2 cellular contexts compared by ENCODE assay signal in the genomic region with DNA sequence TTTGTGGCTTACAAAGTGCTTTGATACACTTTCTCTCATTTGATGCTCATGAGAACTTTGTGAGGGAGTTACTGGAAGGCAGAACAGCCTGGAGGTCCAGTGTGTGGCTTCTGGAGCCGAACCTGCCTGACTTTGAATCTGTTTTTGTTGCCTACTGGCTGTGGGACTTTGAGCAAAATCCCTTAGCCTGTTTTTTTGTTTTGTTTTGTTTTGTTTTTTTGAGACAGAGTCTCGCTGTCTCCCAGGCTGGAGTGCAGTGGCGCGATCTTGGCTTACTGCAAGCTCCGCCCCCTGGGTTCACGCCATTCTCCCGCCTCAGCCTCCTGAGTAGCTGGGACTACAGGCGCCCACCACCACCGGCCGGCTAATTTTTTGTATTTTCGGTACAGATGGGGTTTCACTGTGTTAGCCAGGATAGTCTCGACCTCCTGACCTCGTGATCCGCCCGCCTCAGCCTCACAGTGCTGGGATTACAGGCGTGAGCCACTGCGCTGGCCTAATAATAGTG.
A peak's percentile ranks its signal among the peaks of the same experiment; 100 is the strongest.
TF ChIP-seq lines count a peak whose summit lies in the region.
"Not testable (repeated sequence)": the region's sequence is repeated elsewhere in the genome, so short reads cannot be mapped to it uniquely, and the experiment has no call there.

No MANE protein-coding gene starts in this region.

TF ChIP-seq in K562, 482 proteins besides CTCF, POLR2A, EP300 and RAD21:
- TF ChIP-seq, protein P1, sequence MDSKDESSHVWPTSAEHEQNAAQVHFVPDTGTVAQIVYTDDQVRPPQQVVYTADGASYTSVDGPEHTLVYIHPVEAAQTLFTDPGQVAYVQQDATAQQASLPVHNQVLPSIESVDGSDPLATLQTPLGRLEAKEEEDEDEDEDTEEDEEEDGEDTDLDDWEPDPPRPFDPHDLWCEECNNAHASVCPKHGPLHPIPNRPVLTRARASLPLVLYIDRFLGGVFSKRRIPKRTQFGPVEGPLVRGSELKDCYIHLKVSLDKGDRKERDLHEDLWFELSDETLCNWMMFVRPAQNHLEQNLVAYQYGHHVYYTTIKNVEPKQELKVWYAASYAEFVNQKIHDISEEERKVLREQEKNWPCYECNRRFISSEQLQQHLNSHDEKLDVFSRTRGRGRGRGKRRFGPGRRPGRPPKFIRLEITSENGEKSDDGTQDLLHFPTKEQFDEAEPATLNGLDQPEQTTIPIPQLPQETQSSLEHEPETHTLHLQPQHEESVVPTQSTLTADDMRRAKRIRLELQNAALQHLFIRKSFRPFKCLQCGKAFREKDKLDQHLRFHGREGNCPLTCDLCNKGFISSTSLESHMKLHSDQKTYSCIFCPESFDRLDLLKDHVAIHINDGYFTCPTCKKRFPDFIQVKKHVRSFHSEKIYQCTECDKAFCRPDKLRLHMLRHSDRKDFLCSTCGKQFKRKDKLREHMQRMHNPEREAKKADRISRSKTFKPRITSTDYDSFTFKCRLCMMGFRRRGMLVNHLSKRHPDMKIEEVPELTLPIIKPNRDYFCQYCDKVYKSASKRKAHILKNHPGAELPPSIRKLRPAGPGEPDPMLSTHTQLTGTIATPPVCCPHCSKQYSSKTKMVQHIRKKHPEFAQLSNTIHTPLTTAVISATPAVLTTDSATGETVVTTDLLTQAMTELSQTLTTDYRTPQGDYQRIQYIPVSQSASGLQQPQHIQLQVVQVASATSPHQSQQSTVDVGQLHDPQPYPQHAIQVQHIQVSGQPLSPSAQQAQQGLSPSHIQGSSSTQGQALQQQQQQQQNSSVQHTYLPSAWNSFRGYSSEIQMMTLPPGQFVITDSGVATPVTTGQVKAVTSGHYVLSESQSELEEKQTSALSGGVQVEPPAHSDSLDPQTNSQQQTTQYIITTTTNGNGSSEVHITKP (IDR thresholded peaks at IDR 0.05; ENCODE audit: partially characterized antibody), result peak; percentile 51

TF ChIP-seq in HepG2, 621 proteins besides CTCF, POLR2A, EP300 and RAD21 (continues in another document):
- TF ChIP-seq, protein P2, sequence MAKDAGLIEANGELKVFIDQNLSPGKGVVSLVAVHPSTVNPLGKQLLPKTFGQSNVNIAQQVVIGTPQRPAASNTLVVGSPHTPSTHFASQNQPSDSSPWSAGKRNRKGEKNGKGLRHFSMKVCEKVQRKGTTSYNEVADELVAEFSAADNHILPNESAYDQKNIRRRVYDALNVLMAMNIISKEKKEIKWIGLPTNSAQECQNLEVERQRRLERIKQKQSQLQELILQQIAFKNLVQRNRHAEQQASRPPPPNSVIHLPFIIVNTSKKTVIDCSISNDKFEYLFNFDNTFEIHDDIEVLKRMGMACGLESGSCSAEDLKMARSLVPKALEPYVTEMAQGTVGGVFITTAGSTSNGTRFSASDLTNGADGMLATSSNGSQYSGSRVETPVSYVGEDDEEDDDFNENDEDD (CRISPR knock-in tag; IDR thresholded peaks at IDR 0.05; ENCODE audit: borderline replicate concordance), result peak; percentile 37; the same call in 1 of the 2 replicates
- TF ChIP-seq, protein P3, sequence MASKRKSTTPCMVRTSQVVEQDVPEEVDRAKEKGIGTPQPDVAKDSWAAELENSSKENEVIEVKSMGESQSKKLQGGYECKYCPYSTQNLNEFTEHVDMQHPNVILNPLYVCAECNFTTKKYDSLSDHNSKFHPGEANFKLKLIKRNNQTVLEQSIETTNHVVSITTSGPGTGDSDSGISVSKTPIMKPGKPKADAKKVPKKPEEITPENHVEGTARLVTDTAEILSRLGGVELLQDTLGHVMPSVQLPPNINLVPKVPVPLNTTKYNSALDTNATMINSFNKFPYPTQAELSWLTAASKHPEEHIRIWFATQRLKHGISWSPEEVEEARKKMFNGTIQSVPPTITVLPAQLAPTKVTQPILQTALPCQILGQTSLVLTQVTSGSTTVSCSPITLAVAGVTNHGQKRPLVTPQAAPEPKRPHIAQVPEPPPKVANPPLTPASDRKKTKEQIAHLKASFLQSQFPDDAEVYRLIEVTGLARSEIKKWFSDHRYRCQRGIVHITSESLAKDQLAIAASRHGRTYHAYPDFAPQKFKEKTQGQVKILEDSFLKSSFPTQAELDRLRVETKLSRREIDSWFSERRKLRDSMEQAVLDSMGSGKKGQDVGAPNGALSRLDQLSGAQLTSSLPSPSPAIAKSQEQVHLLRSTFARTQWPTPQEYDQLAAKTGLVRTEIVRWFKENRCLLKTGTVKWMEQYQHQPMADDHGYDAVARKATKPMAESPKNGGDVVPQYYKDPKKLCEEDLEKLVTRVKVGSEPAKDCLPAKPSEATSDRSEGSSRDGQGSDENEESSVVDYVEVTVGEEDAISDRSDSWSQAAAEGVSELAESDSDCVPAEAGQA (IDR thresholded peaks at IDR 0.05; ENCODE audit: low read depth), result 0 out of 2 replicates have a peak, but pooled peaks have one; percentile 12
- TF ChIP-seq, protein P3 (CRISPR knock-in tag; IDR thresholded peaks at IDR 0.05; ENCODE audit: borderline replicate concordance), result not testable (repeated sequence)
- TF ChIP-seq, protein P4, sequence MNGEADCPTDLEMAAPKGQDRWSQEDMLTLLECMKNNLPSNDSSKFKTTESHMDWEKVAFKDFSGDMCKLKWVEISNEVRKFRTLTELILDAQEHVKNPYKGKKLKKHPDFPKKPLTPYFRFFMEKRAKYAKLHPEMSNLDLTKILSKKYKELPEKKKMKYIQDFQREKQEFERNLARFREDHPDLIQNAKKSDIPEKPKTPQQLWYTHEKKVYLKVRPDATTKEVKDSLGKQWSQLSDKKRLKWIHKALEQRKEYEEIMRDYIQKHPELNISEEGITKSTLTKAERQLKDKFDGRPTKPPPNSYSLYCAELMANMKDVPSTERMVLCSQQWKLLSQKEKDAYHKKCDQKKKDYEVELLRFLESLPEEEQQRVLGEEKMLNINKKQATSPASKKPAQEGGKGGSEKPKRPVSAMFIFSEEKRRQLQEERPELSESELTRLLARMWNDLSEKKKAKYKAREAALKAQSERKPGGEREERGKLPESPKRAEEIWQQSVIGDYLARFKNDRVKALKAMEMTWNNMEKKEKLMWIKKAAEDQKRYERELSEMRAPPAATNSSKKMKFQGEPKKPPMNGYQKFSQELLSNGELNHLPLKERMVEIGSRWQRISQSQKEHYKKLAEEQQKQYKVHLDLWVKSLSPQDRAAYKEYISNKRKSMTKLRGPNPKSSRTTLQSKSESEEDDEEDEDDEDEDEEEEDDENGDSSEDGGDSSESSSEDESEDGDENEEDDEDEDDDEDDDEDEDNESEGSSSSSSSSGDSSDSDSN (CRISPR knock-in tag; IDR thresholded peaks at IDR 0.05), result 0 out of 2 replicates have a peak, but pooled peaks have one; percentile 26
- TF ChIP-seq ZMYM3 (CRISPR knock-in tag; IDR thresholded peaks at IDR 0.05) (peak; percentile 71; the same call in 1 of the 2 replicates), PITX1 (CRISPR knock-in tag; IDR thresholded peaks at IDR 0.05) (0 out of 2 replicates have a peak, but pooled peaks have one; percentile 16), KDM5B (CRISPR knock-in tag; IDR thresholded peaks at IDR 0.05; ENCODE audit: borderline replicate concordance) (0 out of 2 replicates have a peak, but pooled peaks have one; percentile 5), SNAI1 (CRISPR knock-in tag; IDR thresholded peaks at IDR 0.05; ENCODE audit: borderline replicate concordance) (0 out of 2 replicates have a peak, but pooled peaks have one; percentile 45), ZNF713 (CRISPR knock-in tag; IDR thresholded peaks at IDR 0.05) (0 out of 2 replicates have a peak, but pooled peaks have one; percentile 17), ZNF816 (CRISPR knock-in tag; IDR thresholded peaks at IDR 0.05; ENCODE audit: borderline replicate concordance) (peak; percentile 81; the same call in 1 of the 2 replicates)
- TF ChIP-seq, protein P5, sequence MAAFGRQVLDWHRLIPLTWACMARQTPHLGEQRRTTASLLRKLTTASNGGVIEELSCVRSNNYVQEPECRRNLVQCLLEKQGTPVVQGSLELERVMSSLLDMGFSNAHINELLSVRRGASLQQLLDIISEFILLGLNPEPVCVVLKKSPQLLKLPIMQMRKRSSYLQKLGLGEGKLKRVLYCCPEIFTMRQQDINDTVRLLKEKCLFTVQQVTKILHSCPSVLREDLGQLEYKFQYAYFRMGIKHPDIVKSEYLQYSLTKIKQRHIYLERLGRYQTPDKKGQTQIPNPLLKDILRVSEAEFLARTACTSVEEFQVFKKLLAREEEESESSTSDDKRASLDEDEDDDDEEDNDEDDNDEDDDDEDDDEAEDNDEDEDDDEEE (CRISPR knock-in tag; IDR thresholded peaks at IDR 0.05), result 0 out of 2 replicates have a peak, but pooled peaks have one; percentile 3
- TF ChIP-seq, protein P6, sequence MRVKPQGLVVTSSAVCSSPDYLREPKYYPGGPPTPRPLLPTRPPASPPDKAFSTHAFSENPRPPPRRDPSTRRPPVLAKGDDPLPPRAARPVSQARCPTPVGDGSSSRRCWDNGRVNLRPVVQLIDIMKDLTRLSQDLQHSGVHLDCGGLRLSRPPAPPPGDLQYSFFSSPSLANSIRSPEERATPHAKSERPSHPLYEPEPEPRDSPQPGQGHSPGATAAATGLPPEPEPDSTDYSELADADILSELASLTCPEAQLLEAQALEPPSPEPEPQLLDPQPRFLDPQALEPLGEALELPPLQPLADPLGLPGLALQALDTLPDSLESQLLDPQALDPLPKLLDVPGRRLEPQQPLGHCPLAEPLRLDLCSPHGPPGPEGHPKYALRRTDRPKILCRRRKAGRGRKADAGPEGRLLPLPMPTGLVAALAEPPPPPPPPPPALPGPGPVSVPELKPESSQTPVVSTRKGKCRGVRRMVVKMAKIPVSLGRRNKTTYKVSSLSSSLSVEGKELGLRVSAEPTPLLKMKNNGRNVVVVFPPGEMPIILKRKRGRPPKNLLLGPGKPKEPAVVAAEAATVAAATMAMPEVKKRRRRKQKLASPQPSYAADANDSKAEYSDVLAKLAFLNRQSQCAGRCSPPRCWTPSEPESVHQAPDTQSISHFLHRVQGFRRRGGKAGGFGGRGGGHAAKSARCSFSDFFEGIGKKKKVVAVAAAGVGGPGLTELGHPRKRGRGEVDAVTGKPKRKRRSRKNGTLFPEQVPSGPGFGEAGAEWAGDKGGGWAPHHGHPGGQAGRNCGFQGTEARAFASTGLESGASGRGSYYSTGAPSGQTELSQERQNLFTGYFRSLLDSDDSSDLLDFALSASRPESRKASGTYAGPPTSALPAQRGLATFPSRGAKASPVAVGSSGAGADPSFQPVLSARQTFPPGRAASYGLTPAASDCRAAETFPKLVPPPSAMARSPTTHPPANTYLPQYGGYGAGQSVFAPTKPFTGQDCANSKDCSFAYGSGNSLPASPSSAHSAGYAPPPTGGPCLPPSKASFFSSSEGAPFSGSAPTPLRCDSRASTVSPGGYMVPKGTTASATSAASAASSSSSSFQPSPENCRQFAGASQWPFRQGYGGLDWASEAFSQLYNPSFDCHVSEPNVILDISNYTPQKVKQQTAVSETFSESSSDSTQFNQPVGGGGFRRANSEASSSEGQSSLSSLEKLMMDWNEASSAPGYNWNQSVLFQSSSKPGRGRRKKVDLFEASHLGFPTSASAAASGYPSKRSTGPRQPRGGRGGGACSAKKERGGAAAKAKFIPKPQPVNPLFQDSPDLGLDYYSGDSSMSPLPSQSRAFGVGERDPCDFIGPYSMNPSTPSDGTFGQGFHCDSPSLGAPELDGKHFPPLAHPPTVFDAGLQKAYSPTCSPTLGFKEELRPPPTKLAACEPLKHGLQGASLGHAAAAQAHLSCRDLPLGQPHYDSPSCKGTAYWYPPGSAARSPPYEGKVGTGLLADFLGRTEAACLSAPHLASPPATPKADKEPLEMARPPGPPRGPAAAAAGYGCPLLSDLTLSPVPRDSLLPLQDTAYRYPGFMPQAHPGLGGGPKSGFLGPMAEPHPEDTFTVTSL (CRISPR knock-in tag; IDR thresholded peaks at IDR 0.05; ENCODE audit: borderline replicate concordance), result 0 out of 2 replicates have a peak, but pooled peaks have one; percentile 39
- TF ChIP-seq, protein P7, sequence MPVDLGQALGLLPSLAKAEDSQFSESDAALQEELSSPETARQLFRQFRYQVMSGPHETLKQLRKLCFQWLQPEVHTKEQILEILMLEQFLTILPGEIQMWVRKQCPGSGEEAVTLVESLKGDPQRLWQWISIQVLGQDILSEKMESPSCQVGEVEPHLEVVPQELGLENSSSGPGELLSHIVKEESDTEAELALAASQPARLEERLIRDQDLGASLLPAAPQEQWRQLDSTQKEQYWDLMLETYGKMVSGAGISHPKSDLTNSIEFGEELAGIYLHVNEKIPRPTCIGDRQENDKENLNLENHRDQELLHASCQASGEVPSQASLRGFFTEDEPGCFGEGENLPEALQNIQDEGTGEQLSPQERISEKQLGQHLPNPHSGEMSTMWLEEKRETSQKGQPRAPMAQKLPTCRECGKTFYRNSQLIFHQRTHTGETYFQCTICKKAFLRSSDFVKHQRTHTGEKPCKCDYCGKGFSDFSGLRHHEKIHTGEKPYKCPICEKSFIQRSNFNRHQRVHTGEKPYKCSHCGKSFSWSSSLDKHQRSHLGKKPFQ (CRISPR knock-in tag; IDR thresholded peaks at IDR 0.05; ENCODE audit: insufficient replicate concordance), result peak; percentile 36
- TF ChIP-seq, protein P8, sequence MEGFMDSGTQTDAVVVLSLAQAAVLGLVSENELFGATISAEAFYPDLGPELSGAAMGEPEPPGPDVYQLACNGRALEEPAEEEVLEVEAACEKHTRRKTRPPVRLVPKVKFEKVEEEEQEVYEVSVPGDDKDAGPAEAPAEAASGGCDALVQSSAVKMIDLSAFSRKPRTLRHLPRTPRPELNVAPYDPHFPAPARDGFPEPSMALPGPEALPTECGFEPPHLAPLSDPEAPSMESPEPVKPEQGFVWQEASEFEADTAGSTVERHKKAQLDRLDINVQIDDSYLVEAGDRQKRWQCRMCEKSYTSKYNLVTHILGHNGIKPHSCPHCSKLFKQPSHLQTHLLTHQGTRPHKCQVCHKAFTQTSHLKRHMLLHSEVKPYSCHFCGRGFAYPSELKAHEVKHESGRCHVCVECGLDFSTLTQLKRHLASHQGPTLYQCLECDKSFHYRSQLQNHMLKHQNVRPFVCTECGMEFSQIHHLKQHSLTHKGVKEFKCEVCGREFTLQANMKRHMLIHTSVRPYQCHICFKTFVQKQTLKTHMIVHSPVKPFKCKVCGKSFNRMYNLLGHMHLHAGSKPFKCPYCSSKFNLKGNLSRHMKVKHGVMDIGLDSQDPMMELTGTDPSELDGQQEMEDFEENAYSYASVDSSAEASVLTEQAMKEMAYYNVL (CRISPR knock-in tag; IDR thresholded peaks at IDR 0.05; ENCODE audit: borderline replicate concordance), result peak; percentile 18; the same call in 1 of the 2 replicates
